In genomic region chr14:99579903-99580570, GRCh38 we compare ENCODE assay signal across 11 cellular contexts. TPM values are rescaled to one million over a fixed set of nuclear protein-coding genes. Genes with fewer than 3 reads are reported as not detected.
DNase-seq lines count a peak whose midpoint lies in the region; ATAC-seq, FAIRE-seq and TF ChIP-seq lines count a peak whose summit lies in the region.
"Had no signal": no experiment of that assay in that cellular context is flagged by ENCODE, and none has a peak within 500 bp of the region (broad histone marks: within the 10 kb centered on the region; RNA-seq: fewer than 3 reads in every experiment).

No MANE protein-coding gene starts in this region.

- peaks cover 49% of the 10 kb centered on the region for H3K4me1 ChIP-seq in Panc1 (ENCODE audit: control insufficient read depth, insufficient read depth, low read length)
- peaks cover 34 to 42% (median 37%) of the 10 kb centered on the region in 3 donors for H3K4me1 ChIP-seq in pancreas
- H3K4me1 ChIP-seq in A673 (ENCODE audit: insufficient read depth, low read length, poor library complexity, severe bottlenecking) = peaks cover 11% of the 10 kb centered on the region

- H3K4me3 ChIP-seq in Panc1 (ENCODE audit: low read depth in 2 of 2, low read length in 2 of 2) (no peak overlapping the region), fibroblast of the aortic adventitia (ENCODE audit: low read depth, low read length) (no peak overlapping the region), pancreas (peak overlapping the region in 2 of 4 donors; percentile 13 to 23), A673 (ENCODE audit: low read depth, low read length, poor library complexity, severe bottlenecking) (no peak overlapping the region)
- H3K4me3 ChIP-seq: right lobe of liver, thoracic aorta had no signal

- TF ChIP-seq CTCF in Panc1 (IDR thresholded peaks at IDR 0.05) = no peak
- no peak for TF ChIP-seq CTCF in fibroblast of the aortic adventitia (IDR thresholded peaks at IDR 0.05; ENCODE audit: insufficient read depth, low read length)
- no peak for TF ChIP-seq CTCF in pancreas (IDR thresholded peaks at IDR 0.05)
- TF ChIP-seq CTCF in A673 (conservative IDR thresholded peaks at IDR 0.05; ENCODE audit: low read depth, low read length) = no peak

- CTCF ChIA-PET in Panc1 (lab: Charles Lee) (interaction anchor here (0.6 kb wide), 1 partner anchor 1108 kb away, joined by 6 read pairs; no protein-coding TSS in a partner anchor), A673 (lab: Charles Lee) (no interaction called here)

- H3K27ac ChIP-seq in Panc1 (ENCODE audit: low read length) (peak overlapping the region; percentile 74), pancreas (peak overlapping the region; percentile 76 to 82 (median 81)), A673 (ENCODE audit: low read depth, low read length, poor library complexity, severe bottlenecking) (no peak overlapping the region)
- H3K27ac ChIP-seq: right lobe of liver, thoracic aorta had no signal

- ATAC-seq in Panc1 = peak; percentile 24; the same call in 1 of the 2 replicates
- peak; percentile 36 to 60 (median 54) for ATAC-seq in pancreas

- FAIRE-seq in pancreas (lab: Jason Lieb, UNC) = no peak

- H3K27me3 ChIP-seq in Panc1 (ENCODE audit: control insufficient read depth, insufficient read depth, low read length) (no peaks in the 10 kb centered on the region), pancreas (no peaks in the 10 kb centered on the region), A673 (replicated peaks; ENCODE audit: insufficient read depth, low read depth, low read length, poor library complexity) (no peaks in the 10 kb centered on the region)
- H3K27me3 ChIP-seq: right lobe of liver had no signal

- no peaks in the 10 kb centered on the region for H3K9me3 ChIP-seq in Panc1 (ENCODE audit: control insufficient read depth, insufficient read depth, low read depth, low read length)
- H3K9me3 ChIP-seq in pancreas = no peaks in the 10 kb centered on the region
- no peaks in the 10 kb centered on the region for H3K9me3 ChIP-seq in A673 (ENCODE audit: low read depth, low read length, poor library complexity, severe bottlenecking)
- H3K9me3 ChIP-seq: right lobe of liver, thoracic aorta had no signal

- BruUV-seq in Panc1 (replicated peaks; lab: Mats Ljungman, UMichigan) (no TSS peak), A673 (replicated peaks; lab: Mats Ljungman, UMichigan) (no TSS peak)

- WGBS in pancreas, 2 donors = 30 to 32% methylated on average over 14 of the region's 14 CpGs

- H3K36me3 ChIP-seq in Panc1 (ENCODE audit: control insufficient read depth, insufficient read depth, low read length) = no peaks in the 10 kb centered on the region
- no peaks in the 10 kb centered on the region for H3K36me3 ChIP-seq in pancreas
- no peaks in the 10 kb centered on the region for H3K36me3 ChIP-seq in A673 (ENCODE audit: insufficient read depth, low read length, poor library complexity, severe bottlenecking)
- H3K36me3 ChIP-seq: right lobe of liver, thoracic aorta had no signal

- in situ Hi-C loops in Panc1 (cut with HindIII; ENCODE audit: low pct_unique_long_range_greater_than_20kb, low sequenced_read_pairs) = no loop called here

- DNase-seq in D341Med (ENCODE audit: low spot score) = peak; percentile 63
- no peak for DNase-seq in Panc1 (ENCODE audit: low read depth, low spot score)
- DNase-seq in fibroblast of the aortic adventitia (ENCODE audit: low read depth) = peak; percentile 76
- peak in 3 of 6 donors; percentile 35 to 75 (median 59) for DNase-seq in pancreas
- DNase-seq in activated T-cell treated with anti-CD3 and anti-CD28 coated beads, Interleukin-2, amount 50 U/mL, for 1 hour = no peak
- no peak for DNase-seq in foreskin melanocyte
- no peak for DNase-seq in activated T-cell treated with anti-CD3 and anti-CD28 coated beads, Interleukin-2, amount 50 U/mL, for 48 hours
- DNase-seq in A673 (ENCODE audit: low spot score) = no peak
- DNase-seq: GDM1, right lobe of liver had no signal

- intact Hi-C loops in Panc1 (cut with micrococcal nuclease; ENCODE audit: unreplicated experiment) = no loop called here
- intact Hi-C loops in pancreas (cut with DNase I) = no loop called here
- intact Hi-C loops in A673 (cut with micrococcal nuclease; ENCODE audit: unreplicated experiment) = no loop called here

- POLR2A ChIA-PET in Panc1 (lab: Charles Lee) = interaction anchor here (0.5 kb wide), 1 partner anchor 25 kb away, joined by 6 read pairs; no protein-coding TSS in a partner anchor
- POLR2A ChIA-PET in A673 (lab: Charles Lee; ENCODE audit: low non-redundant PET) = no interaction called here

RNA-seq across cellular contexts. Expression of gene CCDC85C, which starts 24.0 kb away (rescaled TPM):
- total RNA-seq in Panc1 (2021; ENCODE audit: unreplicated experiment) (96.6 TPM), fibroblast of the aortic adventitia (ENCODE audit: low replicate concordance) (2.9 and 3.4 TPM in 2 replicates), pancreas (10 to 100 TPM; 14.4 to 22.2 (median 17.6) TPM), A673 (2021) (24.6 and 31.5 TPM in 2 replicates)
- 64.9 TPM for polyA plus RNA-seq in Panc1 (2012; ENCODE audit: insufficient read length)
- polyA plus RNA-seq in pancreas = 10 to 100 TPM in 1 of 2 donors, 1 to 10 TPM in 1; 9.5 to 19.5 TPM

Comparison
In these comparisons a context has a peak if more than half of its experiments do, and no peak if none do; other contexts are left out.
1. DNase-seq: peak in D341Med (single experiment) and fibroblast of the aortic adventitia (single experiment); none in Panc1 (single experiment), activated T-cell treated with anti-CD3 and anti-CD28 coated beads, Interleukin-2, amount 50 U/mL, for 1 hour (single experiment), foreskin melanocyte (single experiment), activated T-cell treated with anti-CD3 and anti-CD28 coated beads, Interleukin-2, amount 50 U/mL, for 48 hours (0 of 2) and A673 (single experiment).